Comparison of ENCODE assay signal across 9 cellular contexts in genomic region chr18:66607632-66608031, GRCh38. TPM values are rescaled to one million over a fixed set of nuclear protein-coding genes. Genes with fewer than 3 reads are reported as not detected.
"Had no signal": no experiment of that assay in that cellular context is flagged by ENCODE, and none has a peak within 500 bp of the region (broad histone marks: within the 10 kb centered on the region; RNA-seq: fewer than 3 reads in every experiment).

No MANE protein-coding gene starts in this region.

- H3K4me1 Mint-ChIP-seq: GM23338, H9, IgD-negative memory B cell had no signal

- H3K4me2 ChIP-seq: GM23338 had no signal

- H3K36me3 Mint-ChIP-seq: IgD-negative memory B cell had no signal

- DNase-seq: H9, HCEC 1CT, KBM-7 had no signal

- H2AFZ ChIP-seq: GM23338 had no signal

- H3K4me3 ChIP-seq: GM23338 had no signal

- H3K4me3 Mint-ChIP-seq: GM23338, H9, IgD-negative memory B cell had no signal

- H3K27ac Mint-ChIP-seq: GM23338, H9, IgD-negative memory B cell had no signal

- FAIRE-seq: H1, H54, HepG2 had no signal

- H3K27me3 Mint-ChIP-seq: IgD-negative memory B cell had no signal

- H3K9me3 Mint-ChIP-seq: GM23338 had no signal

RNA-seq across cellular contexts. Expression of gene CDH19, which starts 3.7 kb away (rescaled TPM):
- total RNA-seq: H1, H9, HepG2, HT1080 had no signal
- polyA plus RNA-seq: H1, HepG2, IgD-negative memory B cell had no signal
